ENCODE assay signal across 1 cellular context in the genomic region with DNA sequence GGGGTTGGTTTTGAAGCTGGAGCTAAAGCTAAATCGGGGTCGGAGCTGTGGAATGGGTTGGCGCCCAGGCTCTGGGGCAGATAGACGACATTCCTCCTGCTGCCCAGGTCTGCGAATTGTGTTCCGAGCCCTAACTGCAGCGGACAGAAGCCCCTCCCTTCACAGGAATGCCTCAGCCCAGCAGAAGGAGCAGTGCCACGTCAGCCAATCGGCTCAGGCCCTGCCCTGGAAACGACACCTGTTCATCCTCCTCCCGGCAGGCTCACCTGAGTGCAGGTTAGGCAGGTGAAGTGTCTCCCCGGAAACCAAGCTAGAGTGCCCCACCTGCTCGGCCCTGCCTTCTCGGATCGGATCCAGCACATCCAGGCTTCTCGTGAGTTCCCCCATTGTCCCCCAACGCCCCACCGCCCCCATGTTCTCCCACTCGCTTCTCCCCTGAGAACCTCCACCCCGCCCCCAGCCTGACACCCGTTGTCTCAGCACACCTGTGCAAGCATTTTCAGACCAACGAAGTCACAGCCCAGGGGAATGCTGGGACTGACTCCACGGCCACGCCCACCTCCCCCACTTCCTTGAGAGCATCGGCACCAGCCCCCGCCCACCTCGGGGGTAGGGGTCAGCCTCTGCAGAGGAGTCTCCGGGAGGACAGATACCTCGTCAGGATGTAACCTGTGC.
TF ChIP-seq lines count a peak whose summit lies in the region.

No MANE protein-coding gene starts in this region.

TF ChIP-seq in HCT116, 20 proteins besides CTCF, POLR2A, EP300 and RAD21 (continued from another document):
- TF ChIP-seq, protein P1, sequence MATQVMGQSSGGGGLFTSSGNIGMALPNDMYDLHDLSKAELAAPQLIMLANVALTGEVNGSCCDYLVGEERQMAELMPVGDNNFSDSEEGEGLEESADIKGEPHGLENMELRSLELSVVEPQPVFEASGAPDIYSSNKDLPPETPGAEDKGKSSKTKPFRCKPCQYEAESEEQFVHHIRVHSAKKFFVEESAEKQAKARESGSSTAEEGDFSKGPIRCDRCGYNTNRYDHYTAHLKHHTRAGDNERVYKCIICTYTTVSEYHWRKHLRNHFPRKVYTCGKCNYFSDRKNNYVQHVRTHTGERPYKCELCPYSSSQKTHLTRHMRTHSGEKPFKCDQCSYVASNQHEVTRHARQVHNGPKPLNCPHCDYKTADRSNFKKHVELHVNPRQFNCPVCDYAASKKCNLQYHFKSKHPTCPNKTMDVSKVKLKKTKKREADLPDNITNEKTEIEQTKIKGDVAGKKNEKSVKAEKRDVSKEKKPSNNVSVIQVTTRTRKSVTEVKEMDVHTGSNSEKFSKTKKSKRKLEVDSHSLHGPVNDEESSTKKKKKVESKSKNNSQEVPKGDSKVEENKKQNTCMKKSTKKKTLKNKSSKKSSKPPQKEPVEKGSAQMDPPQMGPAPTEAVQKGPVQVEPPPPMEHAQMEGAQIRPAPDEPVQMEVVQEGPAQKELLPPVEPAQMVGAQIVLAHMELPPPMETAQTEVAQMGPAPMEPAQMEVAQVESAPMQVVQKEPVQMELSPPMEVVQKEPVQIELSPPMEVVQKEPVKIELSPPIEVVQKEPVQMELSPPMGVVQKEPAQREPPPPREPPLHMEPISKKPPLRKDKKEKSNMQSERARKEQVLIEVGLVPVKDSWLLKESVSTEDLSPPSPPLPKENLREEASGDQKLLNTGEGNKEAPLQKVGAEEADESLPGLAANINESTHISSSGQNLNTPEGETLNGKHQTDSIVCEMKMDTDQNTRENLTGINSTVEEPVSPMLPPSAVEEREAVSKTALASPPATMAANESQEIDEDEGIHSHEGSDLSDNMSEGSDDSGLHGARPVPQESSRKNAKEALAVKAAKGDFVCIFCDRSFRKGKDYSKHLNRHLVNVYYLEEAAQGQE (IDR thresholded peaks at IDR 0.05; ENCODE audit: low read depth): no peak
TF ChIP-seq in HCT116: peak in this region for 2.
